18 cellular contexts compared by ENCODE assay signal in genomic region chr4:185311113-185311888, GRCh38.
DNase-seq lines count a peak whose midpoint lies in the region; ATAC-seq and TF ChIP-seq lines count a peak whose summit lies in the region.
"Had no signal": no experiment of that assay in that cellular context is flagged by ENCODE, and none has a peak within 500 bp of the region (broad histone marks: within the 10 kb centered on the region; RNA-seq: fewer than 3 reads in every experiment).

No MANE protein-coding gene starts in this region.

- H3K4me3 ChIP-seq in BLaER1 treated with 17β-estradiol and CSF1 and Interleukin-3, amounts not matched to agents 10 nM and 100 nM, result no peak overlapping the region
- H3K4me3 ChIP-seq in tibial nerve, result no peak overlapping the region
- H3K4me3 ChIP-seq: A549, gastroesophageal sphincter, PC-9 had no signal

- peaks cover 66 to 99% (median 94%) of the 10 kb centered on the region in 11 experiments for H3K36me3 ChIP-seq in BLaER1 treated with 17β-estradiol and CSF1 and Interleukin-3, amounts not matched to agents 10 nM and 100 nM
- H3K36me3 ChIP-seq in tibial nerve, result peaks cover 0 to 49% (median 0%) of the 10 kb centered on the region in 3 donors
- H3K36me3 ChIP-seq: neutrophil had no signal

- no peak overlapping the region for H3K9ac ChIP-seq in BLaER1 treated with 17β-estradiol and CSF1 and Interleukin-3, amounts not matched to agents 10 nM and 100 nM
- H3K9ac ChIP-seq: KMS-11 had no signal

- peaks cover 0 to 33% (median 29%) of the 10 kb centered on the region in 10 experiments; a peak in 14 of 20 replicates for H3K4me1 ChIP-seq in BLaER1 treated with 17β-estradiol and CSF1 and Interleukin-3, amounts not matched to agents 10 nM and 100 nM
- peaks cover 0 to 8% (median under 1%) of the 10 kb centered on the region in 4 donors for H3K4me1 ChIP-seq in tibial nerve
- H3K4me1 ChIP-seq: A549, gastroesophageal sphincter had no signal

- peak overlapping the region in 6 of 11 experiments; percentile 24 to 82 (median 72); a peak in 10 of 22 replicates for H3K4me2 ChIP-seq in BLaER1 treated with 17β-estradiol and CSF1 and Interleukin-3, amounts not matched to agents 10 nM and 100 nM
- H3K4me2 ChIP-seq: A549, KMS-11, PC-9 had no signal

- DNase-seq in activated naive CD4-positive, alpha-beta T cell treated with anti-CD3 and anti-CD28 coated beads, Interleukin-2, amount 50 U/mL, for 16 hours, result no peak
- DNase-seq in tibial nerve (ENCODE audit: low spot score in 2 of 2), result no peak
- no peak for DNase-seq in NCI-H2081 (lab: John Stamatoyannopoulos, UW)
- DNase-seq: activated naive CD8-positive, alpha-beta T cell treated with anti-CD3 and anti-CD28 coated beads for 36 hours; caudate nucleus; NCI-H1417 treated with DMSO at 0.1 percent for 48 hours; PC-9; small intestine; SW 1271 had no signal

- TF ChIP-seq EP300 in tibial nerve (IDR thresholded peaks at IDR 0.05), result no peak

- 92 to 97% methylated on average over 5 of the region's 5 CpGs for WGBS in tibial nerve, 2 donors

- no peaks in the 10 kb centered on the region for H3K27me3 ChIP-seq in BLaER1 treated with 17β-estradiol and CSF1 and Interleukin-3, amounts not matched to agents 10 nM and 100 nM
- H3K27me3 ChIP-seq in tibial nerve, result no peaks in the 10 kb centered on the region
- H3K27me3 ChIP-seq: gastroesophageal sphincter, neutrophil had no signal

- 0 out of 22 replicates have a peak overlapping the region, but pooled peaks of 2 of the 11 experiments have one; percentile 3 to 11 for H3K27ac ChIP-seq in BLaER1 treated with 17β-estradiol and CSF1 and Interleukin-3, amounts not matched to agents 10 nM and 100 nM
- H3K27ac ChIP-seq in tibial nerve, result no peak overlapping the region
- H3K27ac ChIP-seq: A549, gastroesophageal sphincter, KMS-11, neutrophil, PC-9 had no signal

- peaks cover 0 to 25% (median under 1%) of the 10 kb centered on the region in 11 experiments; a peak in 7 of 22 replicates for H4K20me1 ChIP-seq in BLaER1 treated with 17β-estradiol and CSF1 and Interleukin-3, amounts not matched to agents 10 nM and 100 nM

- no peak for TF ChIP-seq POLR2A in tibial nerve (IDR thresholded peaks at IDR 0.05)

- ATAC-seq in GM19395 (IDR thresholded peaks at IDR 0.05; ENCODE audit: unreplicated experiment), result peak; percentile 40
- ATAC-seq in HG02642 (IDR thresholded peaks at IDR 0.05; ENCODE audit: poor library complexity, unreplicated experiment), result peak; percentile 30
- peak; percentile 22 for ATAC-seq in HG03521 (IDR thresholded peaks at IDR 0.05; ENCODE audit: unreplicated experiment)
- ATAC-seq in HG03159 (IDR thresholded peaks at IDR 0.05; ENCODE audit: unreplicated experiment), result no peak
- ATAC-seq: A549, gastroesophageal sphincter had no signal

- TF ChIP-seq CTCF in tibial nerve (IDR thresholded peaks at IDR 0.05), result no peak

- peaks cover 0 to 10% (median 2%) of the 10 kb centered on the region in 11 experiments; a peak in 6 of 22 replicates for H3K9me3 ChIP-seq in BLaER1 treated with 17β-estradiol and CSF1 and Interleukin-3, amounts not matched to agents 10 nM and 100 nM (replicated peaks in 1 of 11)
- no peaks in the 10 kb centered on the region for H3K9me3 ChIP-seq in tibial nerve
- H3K9me3 ChIP-seq: A549, gastroesophageal sphincter, neutrophil had no signal
